ENCODE assay signal across 8 cellular contexts in the genomic region with DNA sequence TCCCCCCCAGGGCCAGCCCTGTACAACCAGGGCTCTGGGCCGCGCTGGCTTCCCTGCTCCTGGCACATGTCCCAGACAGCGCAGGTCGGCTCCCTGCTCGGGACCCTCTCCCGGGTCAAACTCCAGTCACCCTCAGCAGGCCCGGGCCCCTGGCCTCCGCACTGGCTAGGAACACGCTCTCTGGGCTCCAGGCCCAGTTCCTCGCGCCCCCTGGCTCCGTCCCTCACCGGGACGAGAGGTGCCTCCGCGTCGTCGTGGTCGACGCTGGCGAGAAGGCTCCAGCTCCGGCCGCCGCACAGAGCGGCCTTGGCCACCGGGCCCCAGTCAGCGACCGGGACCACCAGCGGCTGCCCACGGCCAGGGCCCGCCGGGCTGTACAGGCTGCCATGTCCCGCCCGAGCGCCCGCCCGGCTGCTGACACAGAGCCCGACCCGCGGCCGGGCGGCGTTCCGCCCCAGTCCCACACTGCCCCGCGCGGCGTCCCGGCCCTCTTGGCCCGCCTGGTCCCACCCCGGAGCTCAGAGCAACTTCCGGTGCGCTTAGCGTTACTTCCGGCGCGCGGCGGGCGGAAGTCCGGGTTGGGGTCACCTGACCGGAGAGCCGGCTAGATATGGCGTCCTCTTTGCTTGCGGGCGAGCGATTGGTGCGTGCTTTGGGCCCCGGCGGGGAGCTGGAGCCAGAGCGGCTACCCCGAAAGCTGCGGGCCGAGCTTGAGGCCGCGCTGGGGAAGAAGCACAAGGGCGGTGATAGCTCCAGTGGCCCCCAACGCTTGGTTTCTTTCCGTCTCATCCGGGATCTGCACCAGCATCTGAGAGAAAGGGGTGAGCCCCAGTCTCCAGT. TPM values are rescaled to one million over a fixed set of nuclear protein-coding genes. Genes with fewer than 3 reads are reported as not detected.
DNase-seq lines count a peak whose midpoint lies in the region; ATAC-seq and TF ChIP-seq lines count a peak whose summit lies in the region.

A gene with protein sequence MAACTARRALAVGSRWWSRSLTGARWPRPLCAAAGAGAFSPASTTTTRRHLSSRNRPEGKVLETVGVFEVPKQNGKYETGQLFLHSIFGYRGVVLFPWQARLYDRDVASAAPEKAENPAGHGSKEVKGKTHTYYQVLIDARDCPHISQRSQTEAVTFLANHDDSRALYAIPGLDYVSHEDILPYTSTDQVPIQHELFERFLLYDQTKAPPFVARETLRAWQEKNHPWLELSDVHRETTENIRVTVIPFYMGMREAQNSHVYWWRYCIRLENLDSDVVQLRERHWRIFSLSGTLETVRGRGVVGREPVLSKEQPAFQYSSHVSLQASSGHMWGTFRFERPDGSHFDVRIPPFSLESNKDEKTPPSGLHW (minus strand): TSS at position 467 of the 840 bp plus-strand sequence. CDS start 79 bp downstream, at position 388.

- no peaks in the 10 kb centered on the region for H3K27me3 ChIP-seq in mammary epithelial cell (ENCODE audit: insufficient read depth, low read length)
- H3K27me3 ChIP-seq in smooth muscle cell (ENCODE audit: low read depth): no peaks in the 10 kb centered on the region

- TF ChIP-seq CTCF in AG04449 (IDR thresholded peaks at IDR 0.05; ENCODE audit: insufficient read depth, low read length, missing control alignments) (no peak), WI38 (IDR thresholded peaks at IDR 0.05; ENCODE audit: low read depth, low read length) (no peak), mammary epithelial cell (conservative IDR thresholded peaks at IDR 0.05 in 1 of 2, IDR thresholded peaks at IDR 0.05 in 1 of 2; ENCODE audit: extremely low read depth in 1 of 2, insufficient read depth in 1 of 2, low read depth in 1 of 2, low read length in 2 of 2) (no peak), smooth muscle cell (IDR thresholded peaks at IDR 0.05; ENCODE audit: borderline replicate concordance, insufficient read depth, poor library complexity, severe bottlenecking) (peak; percentile 2)

- BruUV-seq in mammary epithelial cell (replicated peaks; lab: Mats Ljungman, UMichigan): no TSS peak

- DNase-seq in AG04449 (ENCODE audit: low read depth, low spot score): peak; percentile 51
- peak; percentile 80 for DNase-seq in NCI-H2227 treated with DMSO at 0.1 percent for 48 hours (lab: John Stamatoyannopoulos, UW)
- DNase-seq in mammary epithelial cell: peak; percentile 94
- DNase-seq in iPS-NIHi7 (ENCODE audit: extremely low spot score): peak; percentile 96
- DNase-seq in smooth muscle cell (lab: John Stamatoyannopoulos, UW; ENCODE audit: unreplicated experiment): peak; percentile 83

- peaks cover 59% of the 10 kb centered on the region for H3K79me2 ChIP-seq in mammary epithelial cell (ENCODE audit: insufficient read depth, low read length)
- H3K79me2 ChIP-seq in smooth muscle cell (ENCODE audit: low read depth): peaks cover 39% of the 10 kb centered on the region

- WGBS in mammary epithelial cell (ENCODE audit: low coverage, missing lambda C conversion rate): under 1% methylated on average over 25 of the region's 80 CpGs
- 1% methylated on average over 77 of the region's 80 CpGs for WGBS in smooth muscle cell (ENCODE audit: low lambda C conversion rate)

- H3K27ac ChIP-seq in mammary epithelial cell (ENCODE audit: insufficient read depth, low read depth, low read length) (peak within 1 kb of the TSS; percentile 85), smooth muscle cell (ENCODE audit: low read depth) (peak within 1 kb of the TSS; percentile 79)

- H3K4me3 ChIP-seq in AG04449 (ENCODE audit: low read depth, low read length): peak within 1 kb of the TSS; percentile 95
- peak within 1 kb of the TSS; percentile 73 for H3K4me3 ChIP-seq in WI38 (ENCODE audit: low read depth, low read length)
- peak within 1 kb of the TSS; percentile 88 to 99 (median 99) for H3K4me3 ChIP-seq in mammary epithelial cell (replicated peaks in 1 of 3; ENCODE audit: insufficient read depth in 1 of 3, low read depth in 2 of 3, low read length in 3 of 3)
- H3K4me3 ChIP-seq in smooth muscle cell: peak within 1 kb of the TSS; percentile 88

- in situ Hi-C loops in mammary epithelial cell (cut with MboI; ENCODE audit: low sequenced_read_pairs in 2 of 2): no loop called here

- dilution Hi-C loops in mammary epithelial cell (cut with HindIII; ENCODE audit: low sequenced_read_pairs): no loop called here

- CTCF ChIA-PET in AG04449 (lab: Yijun Ruan, JAX): interaction anchor here (0.8 to 3.4 kb wide), 10 partner anchors 9 to 552 kb away, joined by 3 to 20 read pairs (median 4); a partner anchor contains a TSS
- CTCF ChIA-PET in mammary epithelial cell (lab: Charles Lee; ENCODE audit: low non-redundant PET): interaction anchor here (0.6 to 0.7 kb wide), 2 partner anchors 9 to 123 kb away, joined by 3 to 4 read pairs; no protein-coding TSS in a partner anchor

- peaks cover 31% of the 10 kb centered on the region for H3K36me3 ChIP-seq in mammary epithelial cell (ENCODE audit: insufficient read depth, low read length)
- H3K36me3 ChIP-seq in smooth muscle cell (ENCODE audit: low read depth): peaks cover 17% of the 10 kb centered on the region

- H3K4me2 ChIP-seq in mammary epithelial cell (ENCODE audit: insufficient read depth, low read depth, low read length) (peak within 1 kb of the TSS; percentile 90), smooth muscle cell (peak within 1 kb of the TSS; percentile 98)

- peak; percentile 76 for ATAC-seq in GM18873 (IDR thresholded peaks at IDR 0.05; ENCODE audit: low FRiP score, unreplicated experiment)
- peak; percentile 92 for ATAC-seq in HG03135 (IDR thresholded peaks at IDR 0.05; ENCODE audit: unreplicated experiment)

- H3K4me1 ChIP-seq in mammary epithelial cell (ENCODE audit: insufficient read depth, low read length): peaks cover 16% of the 10 kb centered on the region
- H3K4me1 ChIP-seq in smooth muscle cell (ENCODE audit: low read depth): peaks cover 16% of the 10 kb centered on the region

- intact Hi-C loops in mammary epithelial cell (cut with micrococcal nuclease): loop anchor here (1.0 to 2.0 kb wide), 4 partner anchors 22 to 135 kb away; a partner anchor contains a TSS

- H4K20me1 ChIP-seq in mammary epithelial cell (ENCODE audit: insufficient read depth, low read length) (no peaks in the 10 kb centered on the region), smooth muscle cell (ENCODE audit: low read depth) (no peaks in the 10 kb centered on the region)

- no peaks in the 10 kb centered on the region for H3K9me3 ChIP-seq in mammary epithelial cell (replicated peaks; ENCODE audit: insufficient read depth, low read length)
- H3K9me3 ChIP-seq in smooth muscle cell (replicated peaks; ENCODE audit: low read depth): no peaks in the 10 kb centered on the region

- POLR2A ChIA-PET in AG04449 (lab: Yijun Ruan, JAX): interaction anchor here (0.5 to 1.9 kb wide), 9 partner anchors 9 to 880 kb away, joined by 3 to 26 read pairs (median 9); a partner anchor contains a TSS

- no peaks in the 10 kb centered on the region for H3F3A ChIP-seq in smooth muscle cell (ENCODE audit: low read depth)

- H3K9ac ChIP-seq in mammary epithelial cell (ENCODE audit: insufficient read depth, low read length): peak within 1 kb of the TSS; percentile 88
- H3K9ac ChIP-seq in smooth muscle cell (ENCODE audit: low read depth): peak within 1 kb of the TSS; percentile 98

- H2AFZ ChIP-seq in mammary epithelial cell (ENCODE audit: low read depth, low read length) (peak within 1 kb of the TSS; percentile 93), smooth muscle cell (ENCODE audit: low read depth) (peak within 1 kb of the TSS; percentile 74)

RNA-seq across cellular contexts. Expression of the gene that starts here (rescaled TPM):
- total RNA-seq in mammary epithelial cell: 10 to 100 TPM; 76.3 to 80.5 TPM
- polyA plus RNA-seq in mammary epithelial cell: 99.9 TPM
- 71.4 TPM for polyA minus RNA-seq in mammary epithelial cell
- total RNA-seq in smooth muscle cell: 52.6 and 55.0 TPM in 2 replicates
- polyA plus RNA-seq in smooth muscle cell: 82.9 and 83.2 TPM in 2 replicates

Comparison
In these comparisons a context has a peak if more than half of its experiments do, and no peak if none do; other contexts are left out.
1. Peak in every context shown above with its lines: DNase-seq, ATAC-seq, H3K4me3 ChIP-seq and H3K27ac ChIP-seq.